In the genomic region with DNA sequence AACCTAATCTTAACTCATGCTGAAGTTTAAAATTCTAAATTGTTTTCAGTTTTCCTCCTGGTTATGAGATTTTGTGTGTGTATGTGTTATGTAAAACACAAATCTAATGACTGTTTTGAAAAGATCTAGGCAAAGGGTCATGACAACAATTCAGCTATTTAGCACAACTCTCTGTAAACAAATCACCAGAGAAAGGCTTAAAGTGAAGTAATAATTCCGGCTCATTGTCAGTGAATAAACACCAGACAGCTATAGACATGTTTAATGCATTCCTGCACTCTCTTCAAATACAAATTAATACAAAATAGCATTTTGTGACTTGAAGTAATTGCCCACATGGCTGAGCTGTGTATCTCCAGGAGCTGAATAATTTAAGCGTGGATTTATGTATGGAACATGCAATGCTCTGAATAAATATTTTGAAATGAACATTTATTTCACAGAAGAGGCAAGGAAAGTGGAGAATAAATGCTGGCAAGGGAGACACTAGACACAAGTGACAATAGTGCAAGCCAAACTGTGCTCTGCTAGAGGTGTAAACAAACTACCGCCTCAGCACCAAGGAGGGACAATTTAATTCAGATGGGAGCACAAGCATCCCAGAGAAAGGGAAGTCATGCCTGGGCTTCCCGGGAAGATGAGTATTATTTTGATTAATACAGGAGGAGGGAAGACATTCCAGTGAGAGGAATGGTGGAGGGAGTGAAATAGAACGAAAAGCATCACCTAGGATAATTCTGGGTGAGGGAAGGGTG, we compare ENCODE assay signal across 8 cellular contexts.
DNase-seq lines count a peak whose midpoint lies in the region; TF ChIP-seq lines count a peak whose summit lies in the region.

No MANE protein-coding gene starts in this region.

- BruUV-seq in Caco-2 (replicated peaks; lab: Mats Ljungman, UMichigan): no TSS peak

- H3K9me3 ChIP-seq in prostate gland (no peaks in the 10 kb centered on the region), Caco-2 (peaks cover 12% of the 10 kb centered on the region), WERI-Rb-1 (ENCODE audit: severe bottlenecking) (peaks cover 13% of the 10 kb centered on the region)

- H3K4me1 ChIP-seq in prostate gland (replicated peaks) (no peaks in the 10 kb centered on the region), Caco-2 (0 out of 2 replicates have a peak, but pooled peaks cover 6% of the 10 kb centered on the region)

- DNase-seq in GM04503 (ENCODE audit: low read depth) (peak; percentile 7), SK-MEL-5 (ENCODE audit: low read depth, low spot score) (peak; percentile 32), fibroblast of peridontal ligament (ENCODE audit: extremely low read depth) (peak; percentile 24), prostate gland (ENCODE audit: low spot score) (no peak), GM19240 (ENCODE audit: insufficient read length, low spot score) (no peak), Caco-2 (no peak), WERI-Rb-1 (no peak)
- DNase-seq in activated effector memory CD4-positive, alpha-beta T cell treated with Interleukin-2 at 50 U/mL for 16 hours: no peak

- H3K27ac ChIP-seq in prostate gland (peak overlapping the region; percentile 75 to 76), WERI-Rb-1 (no peak overlapping the region)

- peak overlapping the region in 1 of 2 donors; percentile 13 for H3K4me3 ChIP-seq in prostate gland
- no peak overlapping the region for H3K4me3 ChIP-seq in Caco-2 (ENCODE audit: low read depth, low read length)
- no peak overlapping the region for H3K4me3 ChIP-seq in WERI-Rb-1 (ENCODE audit: low read depth, low read length)

- H3K36me3 Mint-ChIP-seq in Caco-2 (ENCODE audit: insufficient read depth, unreplicated experiment): no peaks in the 10 kb centered on the region

- TF ChIP-seq POLR2A in prostate gland (IDR thresholded peaks at IDR 0.05): no peak

- in situ Hi-C loops in SK-MEL-5 (cut with HindIII; ENCODE audit: low pct_unique_long_range_greater_than_20kb, low sequenced_read_pairs): no loop called here

- no peaks in the 10 kb centered on the region for H3K27me3 Mint-ChIP-seq in Caco-2 (ENCODE audit: insufficient read depth, unreplicated experiment)

- no peak for TF ChIP-seq CTCF in prostate gland (IDR thresholded peaks at IDR 0.05)
- no peak for TF ChIP-seq CTCF in Caco-2 (IDR thresholded peaks at IDR 0.05; ENCODE audit: insufficient read depth in 1 of 2, low read depth in 1 of 2, low read length in 1 of 2, severe bottlenecking in 1 of 2, unreplicated experiment in 1 of 2)
- no peak for TF ChIP-seq CTCF in WERI-Rb-1 (IDR thresholded peaks at IDR 0.05; ENCODE audit: low read depth, low read length)

- CTCF ChIA-PET in Caco-2 (lab: Charles Lee): no interaction called here

- H3K27me3 ChIP-seq in prostate gland (replicated peaks; ENCODE audit: insufficient read depth) (no peaks in the 10 kb centered on the region), Caco-2 (replicated peaks; ENCODE audit: control insufficient read depth, insufficient read depth, low read length) (no peaks in the 10 kb centered on the region), WERI-Rb-1 (ENCODE audit: insufficient read depth, low read depth, severe bottlenecking) (no peaks in the 10 kb centered on the region)

- POLR2A ChIA-PET in Caco-2 (lab: Charles Lee): no interaction called here

- no peaks in the 10 kb centered on the region for H3K4me1 Mint-ChIP-seq in Caco-2 (ENCODE audit: low read depth, unreplicated experiment)

- H3K36me3 ChIP-seq in prostate gland (no peaks in the 10 kb centered on the region), Caco-2 (ENCODE audit: control insufficient read depth, insufficient read depth, low read length) (no peaks in the 10 kb centered on the region), WERI-Rb-1 (no peaks in the 10 kb centered on the region)

- H3K27ac Mint-ChIP-seq in Caco-2 (ENCODE audit: unreplicated experiment): no peak overlapping the region

- H3K4me3 Mint-ChIP-seq in Caco-2 (ENCODE audit: unreplicated experiment): no peak overlapping the region

- WGBS in prostate gland: 35% methylated on average over 5 of the region's 5 CpGs

- H3K9me3 Mint-ChIP-seq in Caco-2 (ENCODE audit: unreplicated experiment): peaks cover 28% of the 10 kb centered on the region

- intact Hi-C loops in prostate gland (cut with DNase I) (no loop called here), Caco-2 (cut with micrococcal nuclease; ENCODE audit: unreplicated experiment) (no loop called here)

Comparison
In these comparisons a context has a peak if more than half of its experiments do, and no peak if none do; other contexts are left out.
1. DNase-seq: peak in GM04503 (single experiment), SK-MEL-5 (single experiment) and fibroblast of peridontal ligament (single experiment); none in prostate gland (single experiment), GM19240 (single experiment), Caco-2 (0 of 2), activated effector memory CD4-positive, alpha-beta T cell treated with Interleukin-2 at 50 U/mL for 16 hours (single experiment) and WERI-Rb-1 (single experiment).